Comparison of ENCODE assay signal across 14 cellular contexts in the genomic region with DNA sequence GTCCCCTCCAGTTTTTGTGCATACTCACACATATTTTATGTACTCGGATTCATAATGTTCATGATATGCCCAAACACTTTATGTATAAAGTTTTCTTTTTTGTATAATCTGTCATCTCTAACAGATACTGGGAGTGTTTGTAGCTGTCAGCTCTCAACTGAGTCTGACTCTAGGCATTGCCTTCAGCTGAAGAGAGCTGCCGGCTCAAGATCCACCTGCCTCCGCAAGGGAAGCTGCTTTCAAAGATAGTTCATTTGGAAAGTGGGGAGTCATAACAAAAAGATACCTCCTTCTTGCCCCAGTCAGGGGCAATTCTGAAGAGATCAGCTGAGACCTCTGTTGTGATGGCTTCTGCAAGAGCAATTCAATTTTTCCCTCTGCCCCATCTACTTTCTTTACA. TPM values are rescaled to one million over a fixed set of nuclear protein-coding genes. Genes with fewer than 3 reads are reported as not detected.
"Had no signal": no experiment of that assay in that cellular context is flagged by ENCODE, and none has a peak within 500 bp of the region (broad histone marks: within the 10 kb centered on the region; RNA-seq: fewer than 3 reads in every experiment).

No MANE protein-coding gene starts in this region.

- ATAC-seq: activated CD4-positive, CD25-positive, alpha-beta regulatory T cell treated with anti-CD3 and anti-CD28 coated beads, Interleukin-2, amount 50 U/mL, for 24 hours; right lobe of liver had no signal

- H3K27ac ChIP-seq: cardiac muscle cell, esophagus muscularis mucosa, hepatocyte, ovary, right lobe of liver, suprapubic skin had no signal

- H3K27me3 Mint-ChIP-seq: stimulated activated naive CD8-positive, alpha-beta T cell treated with anti-CD3 and anti-CD28 coated beads, Interleukin-15, Interleukin-2, amounts not matched to agents 100 ng/mL and 50 ng/mL, for 24 hours had no signal

- H3K4me3 Mint-ChIP-seq: stimulated activated naive CD8-positive, alpha-beta T cell treated with anti-CD3 and anti-CD28 coated beads, Interleukin-15, Interleukin-2, amounts not matched to agents 100 ng/mL and 50 ng/mL, for 24 hours had no signal

- H3K36me3 ChIP-seq: cardiac muscle cell, esophagus muscularis mucosa, left lung, ovary, right lobe of liver, suprapubic skin had no signal

- H3K27me3 ChIP-seq: cardiac muscle cell, hepatocyte, left lung, ovary, right lobe of liver, suprapubic skin had no signal

- H3K4me3 ChIP-seq: cardiac muscle cell, esophagus muscularis mucosa, hepatocyte, left lung, ovary, right lobe of liver, suprapubic skin had no signal

- H3K4me1 ChIP-seq: right lobe of liver, suprapubic skin had no signal

- DNase-seq: activated CD4-positive, alpha-beta T cell treated with anti-CD3 and anti-CD28 coated beads, Interleukin-2, amount 50 U/mL, for 4 hours; activated naive CD4-positive, alpha-beta T cell treated with anti-CD3 and anti-CD28 coated beads, Interleukin-2, amount 50 U/mL, for 16 hours; activated T-cell treated with anti-CD3 and anti-CD28 coated beads, Interleukin-2, amount 50 U/mL, for 1 hour; left lung; ovary; right lobe of liver had no signal

- H3K27ac Mint-ChIP-seq: activated T-helper 2 cell treated with anti-CD3 and anti-CD28 coated beads, Interferon-gamma antibody, Interleukin-2, Interleukin-4, amounts not matched to agents 10 μg/mL and 5 μg/mL and 100 μg/mL, durations not matched to agents 14 hours and 24 hours and 36 hours; stimulated activated naive CD8-positive, alpha-beta T cell treated with anti-CD3 and anti-CD28 coated beads, Interleukin-15, Interleukin-2, amounts not matched to agents 100 ng/mL and 50 ng/mL, for 24 hours had no signal

- H3K9me3 ChIP-seq: esophagus muscularis mucosa, ovary, right lobe of liver, suprapubic skin had no signal

RNA-seq across cellular contexts. Expression of a gene that starts 58.9 kb away (rescaled TPM):
- polyA plus RNA-seq: keratinocyte had no signal
